In genomic region chr16:66874079-66874775, GRCh38 we compare ENCODE assay signal across 10 cellular contexts. TPM values are rescaled to one million over a fixed set of nuclear protein-coding genes. Genes with fewer than 3 reads are reported as not detected.
DNase-seq lines count a peak whose midpoint lies in the region; ATAC-seq and TF ChIP-seq lines count a peak whose summit lies in the region.
"Had no signal": no experiment of that assay in that cellular context is flagged by ENCODE, and none has a peak within 500 bp of the region (broad histone marks: within the 10 kb centered on the region; RNA-seq: fewer than 3 reads in every experiment).

No MANE protein-coding gene starts in this region.

- CTCF ChIA-PET in Caco-2 (lab: Charles Lee), result interaction anchor here (0.5 to 1.8 kb wide), 6 partner anchors 44 to 468 kb away, joined by 3 to 9 read pairs (median 4); partner anchors contain the start of gene NAE1

- POLR2A ChIA-PET in Caco-2 (lab: Charles Lee), result interaction anchor here (0.6 kb wide), 1 partner anchor 234 kb away, joined by 3 read pairs; no protein-coding TSS in a partner anchor

- H3K4me1 Mint-ChIP-seq in Caco-2 (ENCODE audit: low read depth, unreplicated experiment), result peaks cover 25% of the 10 kb centered on the region
- peaks cover 46% of the 10 kb centered on the region for H3K4me1 Mint-ChIP-seq in activated naive CD8-positive, alpha-beta T cell treated with anti-CD3 and anti-CD28 coated beads for 36 hours
- peaks cover 29 to 40% of the 10 kb centered on the region in 2 donors for H3K4me1 Mint-ChIP-seq in natural killer cell

- H3K4me1 ChIP-seq in Caco-2, result peaks cover 19% of the 10 kb centered on the region
- H3K4me1 ChIP-seq in KMS-11 (ENCODE audit: low read depth, poor library complexity, severe bottlenecking), result peaks cover 66% of the 10 kb centered on the region
- H3K4me1 ChIP-seq: foreskin keratinocyte had no signal

- no TSS peak for BruUV-seq in Caco-2 (replicated peaks; lab: Mats Ljungman, UMichigan)

- H3K9me3 ChIP-seq in Caco-2, result no peaks in the 10 kb centered on the region

- intact Hi-C loops in Caco-2 (cut with micrococcal nuclease; ENCODE audit: unreplicated experiment) (loop anchor here (5.0 to 10.0 kb wide), 2 partner anchors 149 to 467 kb away; no protein-coding TSS in a partner anchor), natural killer cell (cut with micrococcal nuclease) (loop anchor here (5.0 to 10.0 kb wide), 2 partner anchors 147 to 269 kb away; partner anchors contain the start of gene CMTM3)

- DNase-seq in Caco-2 (no peak), natural killer cell (no peak), NCI-H128 (lab: John Stamatoyannopoulos, UW; ENCODE audit: unreplicated experiment) (no peak)
- no peak for DNase-seq in activated naive CD8-positive, alpha-beta T cell treated with anti-CD3 and anti-CD28 coated beads for 36 hours
- no peak for DNase-seq in effector CD8-positive, alpha-beta T cell (lab: John Stamatoyannopoulos, UW)
- no peak for DNase-seq in stimulated activated CD4-positive, alpha-beta T cell treated with anti-CD3 and anti-CD28 coated beads, Interleukin-4, amount 100 ng/mL, for 1 hour
- DNase-seq: foreskin keratinocyte had no signal

- no peaks in the 10 kb centered on the region for H3K79me2 ChIP-seq in KMS-11 (ENCODE audit: insufficient read depth, low read depth)

- H2AFZ ChIP-seq in KMS-11 (ENCODE audit: low read depth), result no peak overlapping the region

- H3K36me3 Mint-ChIP-seq in Caco-2 (ENCODE audit: insufficient read depth, unreplicated experiment) (no peaks in the 10 kb centered on the region), natural killer cell (no peaks in the 10 kb centered on the region)
- H3K36me3 Mint-ChIP-seq in activated naive CD8-positive, alpha-beta T cell treated with anti-CD3 and anti-CD28 coated beads for 36 hours, result peaks cover 16% of the 10 kb centered on the region

- ATAC-seq in natural killer cell (no peak), HG03432 (IDR thresholded peaks at IDR 0.05; ENCODE audit: unreplicated experiment) (no peak)

- H3K4me3 ChIP-seq in Caco-2 (ENCODE audit: low read depth, low read length), result no peak overlapping the region
- no peak overlapping the region for H3K4me3 ChIP-seq in KMS-11 (IDR thresholded peaks at IDR 0.05; ENCODE audit: insufficient read depth, low read depth, low read length)

- H3K9me3 Mint-ChIP-seq in Caco-2 (ENCODE audit: unreplicated experiment), result no peaks in the 10 kb centered on the region
- peaks cover 13% of the 10 kb centered on the region for H3K9me3 Mint-ChIP-seq in activated naive CD8-positive, alpha-beta T cell treated with anti-CD3 and anti-CD28 coated beads for 36 hours
- H3K9me3 Mint-ChIP-seq in natural killer cell, result no peaks in the 10 kb centered on the region

- H3K27ac Mint-ChIP-seq in Caco-2 (ENCODE audit: unreplicated experiment) (no peak overlapping the region), natural killer cell (peak overlapping the region; percentile 88 to 94)
- peak overlapping the region; percentile 86 for H3K27ac Mint-ChIP-seq in activated naive CD8-positive, alpha-beta T cell treated with anti-CD3 and anti-CD28 coated beads for 36 hours

- no peak overlapping the region for H3K9ac ChIP-seq in KMS-11

- TF ChIP-seq CTCF in Caco-2 (IDR thresholded peaks at IDR 0.05; ENCODE audit: insufficient read depth in 1 of 2, low read depth in 1 of 2, low read length in 1 of 2, severe bottlenecking in 1 of 2, unreplicated experiment in 1 of 2) (no peak), KMS-11 (conservative IDR thresholded peaks at IDR 0.05; ENCODE audit: low read depth, low read length) (no peak), natural killer cell (IDR thresholded peaks at IDR 0.05) (no peak)

- H4K20me1 ChIP-seq in KMS-11 (ENCODE audit: insufficient read depth), result no peaks in the 10 kb centered on the region

- H3K27ac ChIP-seq in KMS-11, result peak overlapping the region; percentile 65
- H3K27ac ChIP-seq: foreskin keratinocyte had no signal

- H3K36me3 ChIP-seq in Caco-2 (ENCODE audit: control insufficient read depth, insufficient read depth, low read length) (no peaks in the 10 kb centered on the region), KMS-11 (ENCODE audit: insufficient read depth) (no peaks in the 10 kb centered on the region)

- H3K4me2 ChIP-seq in KMS-11, result no peak overlapping the region

- H3K27me3 Mint-ChIP-seq in Caco-2 (ENCODE audit: insufficient read depth, unreplicated experiment) (no peaks in the 10 kb centered on the region), natural killer cell (ENCODE audit: low read depth in 2 of 2) (no peaks in the 10 kb centered on the region)
- no peaks in the 10 kb centered on the region for H3K27me3 Mint-ChIP-seq in activated naive CD8-positive, alpha-beta T cell treated with anti-CD3 and anti-CD28 coated beads for 36 hours

- peak overlapping the region; percentile 63 for H3K4me3 Mint-ChIP-seq in Caco-2 (ENCODE audit: unreplicated experiment)
- H3K4me3 Mint-ChIP-seq in activated naive CD8-positive, alpha-beta T cell treated with anti-CD3 and anti-CD28 coated beads for 36 hours, result peak overlapping the region; percentile 70
- H3K4me3 Mint-ChIP-seq in natural killer cell, result peak overlapping the region; percentile 66

- H3K27me3 ChIP-seq in Caco-2 (replicated peaks; ENCODE audit: control insufficient read depth, insufficient read depth, low read length) (no peaks in the 10 kb centered on the region; the same call in 1 of the 2 replicates), KMS-11 (ENCODE audit: insufficient read depth, low read depth) (no peaks in the 10 kb centered on the region)
- H3K27me3 ChIP-seq: foreskin keratinocyte had no signal

RNA-seq across cellular contexts. Expression of gene PDP2, which starts 6.1 kb away (rescaled TPM):
- total RNA-seq in Caco-2 (2022) (37.7 and 44.4 TPM in 2 replicates), natural killer cell (10 to 100 TPM; 10.2 to 16.5 (median 11.0) TPM)
- total RNA-seq in activated naive CD8-positive, alpha-beta T cell treated with anti-CD3 and anti-CD28 coated beads for 36 hours, result 10 to 100 TPM; 25.5 to 25.9 TPM

RNA-seq across cellular contexts. Expression of gene CA7, which starts 30.0 kb away (rescaled TPM):
- total RNA-seq in Caco-2 (2022), result 0.35 and 0.68 TPM in 2 replicates
- total RNA-seq in activated naive CD8-positive, alpha-beta T cell treated with anti-CD3 and anti-CD28 coated beads for 36 hours, result not detected
- total RNA-seq in natural killer cell, result not detected
- total RNA-seq: foreskin keratinocyte, skeletal muscle tissue had no signal

RNA-seq across cellular contexts. Expression of gene NAE1, which starts 43.5 kb away (rescaled TPM):
- 141 and 146 TPM in 2 replicates for total RNA-seq in Caco-2 (2022)
- 100 to 1,000 TPM; 118 to 121 TPM for total RNA-seq in activated naive CD8-positive, alpha-beta T cell treated with anti-CD3 and anti-CD28 coated beads for 36 hours
- total RNA-seq in natural killer cell, result 10 to 100 TPM; 77.3 to 97.0 (median 78.5) TPM

RNA-seq across cellular contexts. Expression of gene CDH16, which starts 44.5 kb away (rescaled TPM):
- total RNA-seq in Caco-2 (2022) (0.48 and 0.81 TPM in 2 replicates), natural killer cell (not detected)
- not detected for total RNA-seq in activated naive CD8-positive, alpha-beta T cell treated with anti-CD3 and anti-CD28 coated beads for 36 hours
- total RNA-seq: foreskin keratinocyte, skeletal muscle tissue had no signal

RNA-seq across cellular contexts. Expression of gene RRAD, which starts 51.1 kb away (rescaled TPM):
- total RNA-seq in Caco-2 (2022), result 0.53 and 1.1 TPM in 2 replicates
- under 1 TPM; 0.20 to 0.33 TPM for total RNA-seq in activated naive CD8-positive, alpha-beta T cell treated with anti-CD3 and anti-CD28 coated beads for 36 hours
- 1 to 10 TPM; 1.8 to 4.5 (median 2.8) TPM for total RNA-seq in natural killer cell
